In the genomic region with DNA sequence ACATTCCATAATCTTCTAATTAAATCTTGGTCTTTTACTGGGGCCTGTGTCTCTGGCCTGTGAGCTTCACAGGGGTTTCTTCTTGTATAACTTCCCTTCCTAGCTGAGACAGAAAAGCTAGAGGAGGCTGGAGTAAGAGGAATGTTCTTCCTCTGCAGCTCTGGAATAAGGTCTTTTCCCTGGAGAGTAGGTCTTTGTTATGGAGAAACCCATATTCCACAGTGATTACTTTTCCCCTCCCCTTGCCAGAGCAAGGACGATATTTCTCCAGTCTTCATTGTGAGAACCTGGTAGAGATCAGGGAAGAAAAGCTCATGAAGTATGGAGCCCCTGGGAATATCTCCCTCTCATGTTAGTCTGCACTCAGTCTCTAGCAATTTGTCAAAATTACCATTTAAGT, we compare ENCODE assay signal across 13 cellular contexts. TPM values are rescaled to one million over a fixed set of nuclear protein-coding genes. Genes with fewer than 3 reads are reported as not detected.
"Had no signal": no experiment of that assay in that cellular context is flagged by ENCODE, and none has a peak within 500 bp of the region (broad histone marks: within the 10 kb centered on the region; RNA-seq: fewer than 3 reads in every experiment).

No MANE protein-coding gene starts in this region.

- H3K4me1 Mint-ChIP-seq: activated naive CD4-positive, alpha-beta T cell treated with anti-CD3 and anti-CD28 coated beads, Interleukin-2, amount 50 U/mL, for 24 hours; activated T-helper 17 cell treated with anti-CD3 and anti-CD28 coated beads, Interleukin-2, amount 50 U/mL, for 72 hours had no signal

- H3K4me1 ChIP-seq: left ventricle myocardium inferior, sigmoid colon, stomach, testis, upper lobe of left lung had no signal

- H3K27me3 Mint-ChIP-seq: activated T-helper 17 cell treated with anti-CD3 and anti-CD28 coated beads, Interleukin-2, amount 50 U/mL, for 72 hours; natural killer cell treated with Interleukin-12 subunit alpha and Interleukin-12 subunit beta and Interleukin-15 and Interleukin-18, amount 100 ng/mL, for 72 hours had no signal

- H3K36me3 Mint-ChIP-seq: activated naive CD4-positive, alpha-beta T cell treated with anti-CD3 and anti-CD28 coated beads, Interleukin-2, amount 50 U/mL, for 24 hours; natural killer cell treated with Interleukin-12 subunit alpha and Interleukin-12 subunit beta and Interleukin-15 and Interleukin-18, amount 100 ng/mL, for 72 hours had no signal

- H3K4me3 ChIP-seq: dorsolateral prefrontal cortex, left ventricle myocardium inferior, sigmoid colon, stomach, testis, upper lobe of left lung had no signal

- H3K4me3 Mint-ChIP-seq: activated naive CD4-positive, alpha-beta T cell treated with anti-CD3 and anti-CD28 coated beads, Interleukin-2, amount 50 U/mL, for 24 hours; activated T-helper 17 cell treated with anti-CD3 and anti-CD28 coated beads, Interleukin-2, amount 50 U/mL, for 72 hours; natural killer cell treated with Interleukin-12 subunit alpha and Interleukin-12 subunit beta and Interleukin-15 and Interleukin-18, amount 100 ng/mL, for 72 hours had no signal

- H3K9me3 ChIP-seq: left ventricle myocardium inferior, sigmoid colon, stomach, testis, upper lobe of left lung had no signal

- H3K27ac Mint-ChIP-seq: activated naive CD4-positive, alpha-beta T cell treated with anti-CD3 and anti-CD28 coated beads, Interleukin-2, amount 50 U/mL, for 24 hours; activated T-helper 17 cell treated with anti-CD3 and anti-CD28 coated beads, Interleukin-2, amount 50 U/mL, for 72 hours; natural killer cell treated with Interleukin-12 subunit alpha and Interleukin-12 subunit beta and Interleukin-15 and Interleukin-18, amount 100 ng/mL, for 72 hours had no signal

- H3K27ac ChIP-seq: dorsolateral prefrontal cortex, left ventricle myocardium inferior, sigmoid colon, stomach, testis, upper lobe of left lung had no signal

- H3K36me3 ChIP-seq: left ventricle myocardium inferior, sigmoid colon, stomach, upper lobe of left lung had no signal

- H3K27me3 ChIP-seq: dorsolateral prefrontal cortex, sigmoid colon, stomach, testis, upper lobe of left lung had no signal

- H3K9me3 Mint-ChIP-seq: activated naive CD4-positive, alpha-beta T cell treated with anti-CD3 and anti-CD28 coated beads, Interleukin-2, amount 50 U/mL, for 24 hours; activated T-helper 17 cell treated with anti-CD3 and anti-CD28 coated beads, Interleukin-2, amount 50 U/mL, for 72 hours had no signal

- ATAC-seq: activated T-helper 17 cell treated with anti-CD3 and anti-CD28 coated beads, Interleukin-2, amount 50 U/mL, for 72 hours; natural killer cell treated with Interleukin-12 subunit alpha and Interleukin-12 subunit beta and Interleukin-15 and Interleukin-18, amount 100 ng/mL, for 72 hours had no signal

- DNase-seq: activated CD4-positive, alpha-beta T cell treated with anti-CD3 and anti-CD28 coated beads, Interleukin-2, amount 50 U/mL, for 48 hours; activated CD4-positive, CD25-positive, alpha-beta regulatory T cell treated with anti-CD3 and anti-CD28 coated beads, Interleukin-2, amount 50 U/mL, for 72 hours; dorsolateral prefrontal cortex; left ventricle myocardium inferior; sigmoid colon; stimulated activated CD4-positive, alpha-beta T cell treated with anti-CD3 and anti-CD28 coated beads, Interleukin-12 subunit alpha, Interleukin-12 subunit beta, amount 100 ng/mL, for 4 hours; stimulated activated CD4-positive, alpha-beta T cell treated with anti-CD3 and anti-CD28 coated beads, Interleukin-2, amount 100 ng/mL, for 24 hours; stomach; testis; upper lobe of left lung had no signal

RNA-seq across cellular contexts. Expression of gene GLRB, which starts 18.8 kb away (rescaled TPM):
- total RNA-seq: activated T-helper 17 cell treated with anti-CD3 and anti-CD28 coated beads, Interleukin-2, amount 50 U/mL, for 72 hours; natural killer cell treated with Interleukin-12 subunit alpha and Interleukin-12 subunit beta and Interleukin-15 and Interleukin-18, amount 100 ng/mL, for 72 hours had no signal
